Comparison of ENCODE assay signal across 8 cellular contexts in the genomic region with DNA sequence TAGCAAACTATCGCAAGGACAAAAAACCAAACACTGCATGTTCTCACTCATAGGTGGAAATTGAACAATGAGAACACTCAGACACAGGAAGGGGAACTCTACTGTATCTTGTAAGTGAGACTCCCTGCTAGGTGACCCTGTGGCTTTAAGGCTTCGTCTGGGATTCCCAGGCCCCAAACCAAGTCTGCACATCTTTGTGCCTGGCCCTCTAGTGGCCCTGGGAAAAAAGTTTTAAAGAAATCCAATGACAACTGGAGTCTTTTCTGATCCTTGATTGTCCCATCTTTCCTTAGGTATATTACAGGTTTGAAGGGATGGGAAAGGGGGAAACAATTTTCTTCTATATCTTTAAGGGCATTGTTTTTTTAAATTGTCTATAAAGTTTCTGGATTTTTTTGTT. TPM values are rescaled to one million over a fixed set of nuclear protein-coding genes. Genes with fewer than 3 reads are reported as not detected.
DNase-seq lines count a peak whose midpoint lies in the region; ATAC-seq and TF ChIP-seq lines count a peak whose summit lies in the region.

No MANE protein-coding gene starts in this region.

- H3K27me3 ChIP-seq in adrenal gland, result no peaks in the 10 kb centered on the region
- no peaks in the 10 kb centered on the region for H3K27me3 ChIP-seq in mesendoderm (ENCODE audit: insufficient read depth, low read length, poor library complexity)

- TF ChIP-seq CTCF in adrenal gland (IDR thresholded peaks at IDR 0.05), result peak; percentile 33 to 63 (median 55)

- H3K4me1 ChIP-seq in adrenal gland (replicated peaks in 1 of 2) (no peaks in the 10 kb centered on the region), mesendoderm (ENCODE audit: control insufficient read depth, low read depth, low read length) (no peaks in the 10 kb centered on the region)

- H3K56ac ChIP-seq in mesendoderm (ENCODE audit: low read length), result no peak overlapping the region

- no peak overlapping the region for H2AK5ac ChIP-seq in mesendoderm (ENCODE audit: low read length)

- no peak overlapping the region for H2BK120ac ChIP-seq in mesendoderm (ENCODE audit: low read depth, low read length)

- H3K36me3 ChIP-seq in adrenal gland (replicated peaks in 1 of 2) (no peaks in the 10 kb centered on the region), mesendoderm (ENCODE audit: control insufficient read depth, insufficient read depth, low read length) (no peaks in the 10 kb centered on the region)

- DNase-seq in DMS114 treated with DMSO at 0.1 percent for 48 hours (lab: John Stamatoyannopoulos, UW; ENCODE audit: unreplicated experiment) (peak; percentile 39), HK-2 (ENCODE audit: unreplicated experiment) (peak; percentile 30), adrenal gland (peak in 6 of 7 donors; percentile 31 to 57 (median 49)), mesendoderm (peak; percentile 87), DMS79 (lab: John Stamatoyannopoulos, UW) (no peak), COR-L47 (lab: John Stamatoyannopoulos, UW) (no peak), T-helper 9 cell (no peak)

- intact Hi-C loops in adrenal gland (cut with DNase I), result loop anchor here in 1 of 2 donors (10.0 kb wide), 1 partner anchor 87 kb away; the partner anchor contains the start of gene LIPK

- no peak overlapping the region for H4K5ac ChIP-seq in mesendoderm (ENCODE audit: low read length)

- H3K9me3 ChIP-seq in adrenal gland (replicated peaks in 1 of 3), result no peaks in the 10 kb centered on the region

- no peak overlapping the region for H3K9ac ChIP-seq in mesendoderm (ENCODE audit: low read length)

- H2BK15ac ChIP-seq in mesendoderm (replicated peaks; ENCODE audit: low read depth), result no peak overlapping the region

- H3K4me2 ChIP-seq in mesendoderm (ENCODE audit: low read length), result no peak overlapping the region

- no peak overlapping the region for H3K27ac ChIP-seq in adrenal gland
- H3K27ac ChIP-seq in mesendoderm (ENCODE audit: low read depth, low read length), result no peak overlapping the region

- no peak overlapping the region for H3K23ac ChIP-seq in mesendoderm (ENCODE audit: low read length)

- no peak overlapping the region for H3K18ac ChIP-seq in mesendoderm (ENCODE audit: low read length)

- no peak overlapping the region for H3K4ac ChIP-seq in mesendoderm (ENCODE audit: low read depth, low read length)

- H2BK5ac ChIP-seq in mesendoderm (ENCODE audit: low read length), result no peak overlapping the region

- no peak overlapping the region for H3K4me3 ChIP-seq in adrenal gland
- H3K4me3 ChIP-seq in mesendoderm (ENCODE audit: low read length), result no peak overlapping the region

- no peak overlapping the region for H4K8ac ChIP-seq in mesendoderm (ENCODE audit: low read depth, low read length)

- no peaks in the 10 kb centered on the region for H3K79me1 ChIP-seq in mesendoderm (ENCODE audit: low read length)

- TF ChIP-seq POLR2A in adrenal gland (IDR thresholded peaks at IDR 0.05), result no peak

- WGBS in adrenal gland, 4 donors, result 44 to 60% (median 50%) methylated on average over 2 of the region's 2 CpGs
- no CpG with 5 or more reads among the region's 2 CpGs for WGBS in mesendoderm (ENCODE audit: extremely low coverage, insufficient coverage, low lambda C conversion rate)

- H3K79me2 ChIP-seq in mesendoderm (ENCODE audit: control insufficient read depth, insufficient read depth, low read length), result no peaks in the 10 kb centered on the region

- ATAC-seq in GM19452 (IDR thresholded peaks at IDR 0.05; ENCODE audit: unreplicated experiment), result no peak

RNA-seq across cellular contexts. Expression of gene LIPM, which starts 10.6 kb away (rescaled TPM):
- total RNA-seq in adrenal gland, result not detected
- polyA plus RNA-seq in adrenal gland, result not detected
- not detected for polyA plus RNA-seq in mesendoderm (2013, experiment 1 of 2)
- 0.08 TPM for polyA plus RNA-seq in mesendoderm (2013, experiment 2 of 2)

RNA-seq across cellular contexts. Expression of gene LIPN, which starts 32.1 kb away (rescaled TPM):
- total RNA-seq in adrenal gland, result under 1 TPM in 2 of 8 donors, not detected in 6; 0.41 to 0.46 TPM
- polyA plus RNA-seq in adrenal gland, result not detected
- polyA plus RNA-seq in mesendoderm (2013, experiment 1 of 2), result not detected
- polyA plus RNA-seq in mesendoderm (2013, experiment 2 of 2), result not detected

RNA-seq across cellular contexts. Expression of gene ANKRD22, which starts 59.7 kb away (rescaled TPM):
- total RNA-seq in adrenal gland, result 1 to 10 TPM in 1 of 8 donors, under 1 TPM in 3, not detected in 4; 0.36 to 2.0 (median 0.53) TPM
- polyA plus RNA-seq in adrenal gland, result 1 to 10 TPM in 1 of 3 donors, under 1 TPM in 2; 0.29 to 1.9 (median 0.37) TPM
- not detected for polyA plus RNA-seq in mesendoderm (2013, experiment 1 of 2)
- polyA plus RNA-seq in mesendoderm (2013, experiment 2 of 2), result not detected

Comparison
In these comparisons a context has a peak if more than half of its experiments do, and no peak if none do; other contexts are left out.
1. DNase-seq: peak in DMS114 treated with DMSO at 0.1 percent for 48 hours (single experiment), HK-2 (single experiment), adrenal gland (6 of 7) and mesendoderm (single experiment); none in DMS79 (single experiment), COR-L47 (single experiment) and T-helper 9 cell (single experiment).